Comparison of ENCODE assay signal across 21 cellular contexts in genomic region chr15:43279496-43279895, GRCh38. TPM values are rescaled to one million over a fixed set of nuclear protein-coding genes. Genes with fewer than 3 reads are reported as not detected.
DNase-seq lines count a peak whose midpoint lies in the region; ATAC-seq, FAIRE-seq and TF ChIP-seq lines count a peak whose summit lies in the region.
"Had no signal": no experiment of that assay in that cellular context is flagged by ENCODE, and none has a peak within 500 bp of the region (broad histone marks: within the 10 kb centered on the region; RNA-seq: fewer than 3 reads in every experiment).

No MANE protein-coding gene starts in this region.

- no peak overlapping the region for H3K4me3 Mint-ChIP-seq in osteocyte (ENCODE audit: unreplicated experiment)
- H3K4me3 Mint-ChIP-seq: CD14-positive monocyte; CD4-positive, alpha-beta T cell; CD8-positive, alpha-beta memory T cell had no signal

- peak overlapping the region in 1 of 10 experiments; percentile 22; a peak in 2 of 20 replicates for H3K4me3 ChIP-seq in BLaER1 treated with 17β-estradiol and CSF1 and Interleukin-3, amounts not matched to agents 10 nM and 100 nM
- H3K4me3 ChIP-seq in kidney (ENCODE audit: low read length in 2 of 2) (no peak overlapping the region), aorta (ENCODE audit: low read length in 2 of 2) (no peak overlapping the region), ovary (no peak overlapping the region)
- H3K4me3 ChIP-seq: GM23248 had no signal

- peaks cover 0 to 22% (median 0%) of the 10 kb centered on the region in 11 experiments; a peak in 7 of 22 replicates for H3K27me3 ChIP-seq in BLaER1 treated with 17β-estradiol and CSF1 and Interleukin-3, amounts not matched to agents 10 nM and 100 nM
- H3K27me3 ChIP-seq in aorta (ENCODE audit: control insufficient read depth in 1 of 2, insufficient read depth in 2 of 2, low read length in 1 of 2) = no peaks in the 10 kb centered on the region
- no peaks in the 10 kb centered on the region for H3K27me3 ChIP-seq in ovary

- no peaks in the 10 kb centered on the region for H3K9me3 ChIP-seq in BLaER1 treated with 17β-estradiol and CSF1 and Interleukin-3, amounts not matched to agents 10 nM and 100 nM (replicated peaks in 1 of 11)
- H3K9me3 ChIP-seq in kidney (ENCODE audit: control insufficient read depth in 1 of 2, low read length in 2 of 2) (no peaks in the 10 kb centered on the region), aorta (ENCODE audit: control insufficient read depth, low read length) (no peaks in the 10 kb centered on the region), ovary (no peaks in the 10 kb centered on the region)

- no peaks in the 10 kb centered on the region for H3K9me3 Mint-ChIP-seq in osteocyte (ENCODE audit: unreplicated experiment)
- H3K9me3 Mint-ChIP-seq: CD14-positive monocyte; CD4-positive, alpha-beta T cell; CD8-positive, alpha-beta memory T cell had no signal

- TF ChIP-seq EP300 in ovary (IDR thresholded peaks at IDR 0.05) = no peak

- intact Hi-C loops in kidney (cut with DNase I) (no loop called here), aorta (cut with DNase I) (no loop called here), ovary (cut with DNase I) (no loop called here)

- FAIRE-seq in kidney (lab: Jason Lieb, UNC) = no peak
- FAIRE-seq: D721Med, G401.6, GM19239, H1 had no signal

- no peak overlapping the region for H3K27ac Mint-ChIP-seq in osteocyte (ENCODE audit: unreplicated experiment)
- H3K27ac Mint-ChIP-seq: CD14-positive monocyte; CD4-positive, alpha-beta T cell had no signal

- H3K4me2 ChIP-seq in BLaER1 treated with 17β-estradiol and CSF1 and Interleukin-3, amounts not matched to agents 10 nM and 100 nM = peak overlapping the region in 9 of 11 experiments; percentile 35 to 92 (median 82); a peak in 17 of 22 replicates

- TF ChIP-seq POLR2A in ovary (IDR thresholded peaks at IDR 0.05) = no peak

- 87 to 91% methylated on average over 7 of the region's 7 CpGs for WGBS in aorta, 2 donors
- WGBS in ovary, 3 donors = 75 to 81% (median 75%) methylated on average over 7 of the region's 7 CpGs

- peak overlapping the region in 3 of 11 experiments; percentile 40 to 54 (median 45); a peak in 4 of 22 replicates for H3K9ac ChIP-seq in BLaER1 treated with 17β-estradiol and CSF1 and Interleukin-3, amounts not matched to agents 10 nM and 100 nM
- H3K9ac ChIP-seq in kidney (ENCODE audit: low read length in 2 of 2) = no peak overlapping the region
- H3K9ac ChIP-seq: GM23248 had no signal

- no peaks in the 10 kb centered on the region for H3K36me3 Mint-ChIP-seq in osteocyte (ENCODE audit: unreplicated experiment)
- H3K36me3 Mint-ChIP-seq: CD14-positive monocyte; CD8-positive, alpha-beta memory T cell had no signal

- DNase-seq in kidney = peak; percentile 28
- peak; percentile 82 for DNase-seq in osteocyte (ENCODE audit: extremely low spot score, unreplicated experiment)
- no peak for DNase-seq in aorta
- no peak for DNase-seq in NCI-H774 (lab: John Stamatoyannopoulos, UW)
- DNase-seq in activated naive CD4-positive, alpha-beta T cell (lab: John Stamatoyannopoulos, UW) = no peak
- no peak for DNase-seq in ovary
- DNase-seq: CD4-positive, alpha-beta T cell; CD8-positive, alpha-beta memory T cell; DND-41; GM23248; H7; HCEC 1CT had no signal

- no peaks in the 10 kb centered on the region; a peak in 1 of 22 replicates for H4K20me1 ChIP-seq in BLaER1 treated with 17β-estradiol and CSF1 and Interleukin-3, amounts not matched to agents 10 nM and 100 nM

- no peaks in the 10 kb centered on the region for H3K4me1 Mint-ChIP-seq in osteocyte (ENCODE audit: unreplicated experiment)
- H3K4me1 Mint-ChIP-seq: CD8-positive, alpha-beta memory T cell had no signal

- no peaks in the 10 kb centered on the region for H3K36me3 ChIP-seq in BLaER1 treated with 17β-estradiol and CSF1 and Interleukin-3, amounts not matched to agents 10 nM and 100 nM
- H3K36me3 ChIP-seq in kidney (ENCODE audit: control insufficient read depth in 1 of 2, insufficient read depth in 2 of 2, low read length in 2 of 2) = no peaks in the 10 kb centered on the region
- H3K36me3 ChIP-seq in aorta (ENCODE audit: control insufficient read depth in 1 of 2, insufficient read depth in 2 of 2, low read length in 1 of 2) = no peaks in the 10 kb centered on the region
- no peaks in the 10 kb centered on the region for H3K36me3 ChIP-seq in ovary

- peaks cover 52% of the 10 kb centered on the region for H3K27me3 Mint-ChIP-seq in osteocyte (ENCODE audit: unreplicated experiment)
- H3K27me3 Mint-ChIP-seq: CD4-positive, alpha-beta T cell had no signal

- peaks cover 10 to 74% (median 48%) of the 10 kb centered on the region in 10 experiments for H3K4me1 ChIP-seq in BLaER1 treated with 17β-estradiol and CSF1 and Interleukin-3, amounts not matched to agents 10 nM and 100 nM
- H3K4me1 ChIP-seq in kidney (ENCODE audit: control insufficient read depth in 1 of 2, insufficient read depth in 1 of 2, low read depth in 1 of 2, low read length in 2 of 2) (no peaks in the 10 kb centered on the region), aorta (ENCODE audit: control insufficient read depth in 1 of 2, insufficient read depth in 2 of 2, low read length in 2 of 2) (no peaks in the 10 kb centered on the region), ovary (ENCODE audit: insufficient read depth) (no peaks in the 10 kb centered on the region)

- H3K27ac ChIP-seq in BLaER1 treated with 17β-estradiol and CSF1 and Interleukin-3, amounts not matched to agents 10 nM and 100 nM = peak overlapping the region in 1 of 11 experiments; percentile 27; a peak in 1 of 22 replicates
- no peak overlapping the region for H3K27ac ChIP-seq in kidney (ENCODE audit: low read depth in 2 of 2, low read length in 2 of 2)
- H3K27ac ChIP-seq in aorta (ENCODE audit: low read depth in 1 of 2, low read length in 2 of 2) = no peak overlapping the region
- no peak overlapping the region for H3K27ac ChIP-seq in ovary
- H3K27ac ChIP-seq: GM23248 had no signal

- ATAC-seq in aorta (ENCODE audit: low FRiP score) = peak; percentile 23

- TF ChIP-seq CTCF in kidney (IDR thresholded peaks at IDR 0.05; ENCODE audit: borderline replicate concordance, extremely low read depth, insufficient read depth) (no peak), osteocyte (IDR thresholded peaks at IDR 0.05) (no peak), ovary (IDR thresholded peaks at IDR 0.05) (no peak)

RNA-seq across cellular contexts. Expression of gene TGM5, which starts 12.8 kb away (rescaled TPM):
- total RNA-seq in kidney (not detected), osteocyte (not detected in 2 replicates), aorta (under 1 TPM in 1 of 2 donors, not detected in 1; 0.84 TPM), ovary (not detected)
- polyA plus RNA-seq in kidney (ENCODE audit: insufficient read depth, low read depth, low replicate concordance) (not detected), aorta (not detected), ovary (not detected)
- total RNA-seq: A172; A673; CD4-positive, alpha-beta T cell; GM23248; H1; H7 had no signal
- polyA plus RNA-seq: BJ; CD14-positive monocyte; CD8-positive, alpha-beta memory T cell; GM23248; H1 had no signal

RNA-seq across cellular contexts. Expression of gene TGM7, which starts 22.6 kb away (rescaled TPM):
- total RNA-seq in kidney = not detected
- polyA plus RNA-seq in kidney (ENCODE audit: insufficient read depth, low read depth, low replicate concordance) = not detected
- not detected in 2 replicates for total RNA-seq in osteocyte
- total RNA-seq in aorta = not detected
- not detected for polyA plus RNA-seq in aorta
- 1 to 10 TPM in 1 of 7 donors, not detected in 6; 1.5 TPM for total RNA-seq in ovary
- polyA plus RNA-seq in ovary = not detected
- total RNA-seq: A172; A673; CD4-positive, alpha-beta T cell; CD8-positive, alpha-beta memory T cell; GM23248; H1; H7 had no signal
- polyA plus RNA-seq: BJ; CD14-positive monocyte; CD8-positive, alpha-beta memory T cell; GM23248 had no signal

RNA-seq across cellular contexts. Expression of gene LCMT2, which starts 50.9 kb away (rescaled TPM):
- total RNA-seq in kidney = 12.7 TPM
- polyA plus RNA-seq in kidney (ENCODE audit: insufficient read depth, low read depth, low replicate concordance) = 5.8 TPM
- total RNA-seq in osteocyte = 8.7 and 8.8 TPM in 2 replicates
- 1 to 10 TPM; 7.5 to 9.2 TPM for total RNA-seq in aorta
- 1 to 10 TPM; 1.3 to 4.3 TPM for polyA plus RNA-seq in aorta
- total RNA-seq in ovary = 10 to 100 TPM in 4 of 7 donors, 1 to 10 TPM in 3; 4.4 to 13.4 (median 10.6) TPM
- polyA plus RNA-seq in ovary = 1 to 10 TPM; 4.6 to 7.9 TPM

RNA-seq across cellular contexts. Expression of gene EPB42, which starts 58.7 kb away (rescaled TPM):
- total RNA-seq in kidney = not detected
- polyA plus RNA-seq in kidney (ENCODE audit: insufficient read depth, low read depth, low replicate concordance) = not detected
- total RNA-seq in osteocyte = not detected in 2 replicates
- total RNA-seq in aorta = under 1 TPM in 1 of 2 donors, not detected in 1; 0.60 TPM
- polyA plus RNA-seq in aorta = not detected
- total RNA-seq in ovary = 1 to 10 TPM in 1 of 7 donors, under 1 TPM in 2, not detected in 4; 0.43 to 2.5 (median 0.66) TPM
- polyA plus RNA-seq in ovary = not detected
- total RNA-seq: A172; A673; CD4-positive, alpha-beta T cell; CD8-positive, alpha-beta memory T cell; GM23248; H1; H7 had no signal
- polyA plus RNA-seq: BJ; CD8-positive, alpha-beta memory T cell; GM23248; H1 had no signal

Comparison
In these comparisons a context has a peak if more than half of its experiments do, and no peak if none do; other contexts are left out.
1. DNase-seq: peak in kidney (single experiment) and osteocyte (single experiment); none in aorta (0 of 2), NCI-H774 (single experiment), activated naive CD4-positive, alpha-beta T cell (0 of 4) and ovary (0 of 5).